ENCODE assay signal across 30 cellular contexts in genomic region chr16:49061315-49061714, GRCh38.
DNase-seq lines count a peak whose midpoint lies in the region; ATAC-seq, FAIRE-seq and TF ChIP-seq lines count a peak whose summit lies in the region.
"Had no signal": no experiment of that assay in that cellular context is flagged by ENCODE, and none has a peak within 500 bp of the region (broad histone marks: within the 10 kb centered on the region; RNA-seq: fewer than 3 reads in every experiment).

No MANE protein-coding gene starts in this region.

- no peak for FAIRE-seq in pancreas (lab: Jason Lieb, UNC)
- FAIRE-seq: GM12891, HepG2, RCC 7860 had no signal

- H3K27ac ChIP-seq in esophagus muscularis mucosa (replicated peaks in 1 of 4) = no peak overlapping the region
- no peak overlapping the region for H3K27ac ChIP-seq in upper lobe of right lung
- no peak overlapping the region for H3K27ac ChIP-seq in lower lobe of right lung
- H3K27ac ChIP-seq in pancreas = no peak overlapping the region
- H3K27ac ChIP-seq: C4-2B, GM23248, SJCRH30 had no signal

- no peak overlapping the region for H3K4me3 ChIP-seq in esophagus muscularis mucosa
- no peak overlapping the region for H3K4me3 ChIP-seq in upper lobe of right lung
- no peak overlapping the region for H3K4me3 ChIP-seq in lower lobe of right lung
- no peak overlapping the region for H3K4me3 ChIP-seq in pancreas
- H3K4me3 ChIP-seq: GM23248, HAP-1, SJCRH30 had no signal

- TF ChIP-seq POLR2A in esophagus muscularis mucosa (IDR thresholded peaks at IDR 0.05; ENCODE audit: low read depth) = no peak

- TF ChIP-seq EP300 in esophagus muscularis mucosa (IDR thresholded peaks at IDR 0.05) = no peak

- H3K36me3 ChIP-seq in esophagus muscularis mucosa (no peaks in the 10 kb centered on the region), upper lobe of right lung (no peaks in the 10 kb centered on the region), lower lobe of right lung (no peaks in the 10 kb centered on the region), pancreas (no peaks in the 10 kb centered on the region)
- H3K36me3 ChIP-seq: HAP-1, SJCRH30 had no signal

- ATAC-seq in upper lobe of right lung (peak; percentile 21), lower lobe of right lung (no peak), pancreas (no peak)
- ATAC-seq: CD8-positive, alpha-beta T cell; HepG2; SK-N-SH treated with all-trans-retinoic acid at 6 μM for 48 hours had no signal

- H3K9me3 ChIP-seq in esophagus muscularis mucosa (no peaks in the 10 kb centered on the region), upper lobe of right lung (no peaks in the 10 kb centered on the region), lower lobe of right lung (no peaks in the 10 kb centered on the region), pancreas (no peaks in the 10 kb centered on the region)
- H3K9me3 ChIP-seq: HAP-1, SJCRH30 had no signal

- WGBS in esophagus muscularis mucosa = 52% methylated on average over 3 of the region's 3 CpGs
- WGBS in pancreas, 2 donors = 61 to 69% methylated on average over 3 of the region's 3 CpGs

- H3K4me1 ChIP-seq in esophagus muscularis mucosa (no peaks in the 10 kb centered on the region), upper lobe of right lung (no peaks in the 10 kb centered on the region), lower lobe of right lung (no peaks in the 10 kb centered on the region), pancreas (no peaks in the 10 kb centered on the region)
- H3K4me1 ChIP-seq: HAP-1, SJCRH30 had no signal

- intact Hi-C loops in esophagus muscularis mucosa (cut with DNase I) = no loop called here
- intact Hi-C loops in upper lobe of right lung (cut with DNase I) = no loop called here
- intact Hi-C loops in lower lobe of right lung (cut with DNase I) = no loop called here
- intact Hi-C loops in pancreas (cut with DNase I) = no loop called here

- DNase-seq in cerebellar cortex (ENCODE audit: low spot score) (peak; percentile 24), esophagus muscularis mucosa (ENCODE audit: extremely low spot score) (peak; percentile 68), kidney glomerular epithelial cell (lab: John Stamatoyannopoulos, UW) (peak; percentile 1), upper lobe of right lung (no peak), lower lobe of right lung (no peak), pancreas (no peak), UCSD-AML1 (lab: John Stamatoyannopoulos, UW; ENCODE audit: unreplicated experiment) (no peak)
- DNase-seq: CD8-positive, alpha-beta T cell; DMS 273 treated with DMSO at 0.1 percent for 48 hours; DMS79; EL; GF-D8; GM23248; HFFc6; Karpas-422; NCI-H1092; NCI-H1417 treated with DMSO at 0.1 percent for 48 hours; NCI-H1694 treated with DMSO at 0.1 percent for 48 hours; NCI-H2081; NCI-H2171; NCI-H226; NCI-H524 treated with DMSO at 0.1 percent for 48 hours; NCI-H774; SJCRH30 had no signal

- H3K27me3 ChIP-seq in esophagus muscularis mucosa (peaks cover 0 to 15% (median 0%) of the 10 kb centered on the region in 4 donors), upper lobe of right lung (no peaks in the 10 kb centered on the region), lower lobe of right lung (ENCODE audit: low read depth) (no peaks in the 10 kb centered on the region), pancreas (peaks cover 0 to 7% (median 0%) of the 10 kb centered on the region in 4 donors)

- no peak for TF ChIP-seq CTCF in esophagus muscularis mucosa (IDR thresholded peaks at IDR 0.05)
- TF ChIP-seq CTCF in upper lobe of right lung (IDR thresholded peaks at IDR 0.05) = no peak
- TF ChIP-seq CTCF in lower lobe of right lung (IDR thresholded peaks at IDR 0.05) = no peak
- no peak for TF ChIP-seq CTCF in pancreas (IDR thresholded peaks at IDR 0.05)

Comparison
In these comparisons a context has a peak if more than half of its experiments do, and no peak if none do; other contexts are left out.
1. DNase-seq: peak in cerebellar cortex (single experiment), esophagus muscularis mucosa (single experiment) and kidney glomerular epithelial cell (single experiment); none in upper lobe of right lung (single experiment), lower lobe of right lung (single experiment), pancreas (0 of 6) and UCSD-AML1 (single experiment).